In genomic region chr5:18216729-18217128, GRCh38 we compare ENCODE assay signal across 38 cellular contexts.
"Had no signal": no experiment of that assay in that cellular context is flagged by ENCODE, and none has a peak within 500 bp of the region (broad histone marks: within the 10 kb centered on the region; RNA-seq: fewer than 3 reads in every experiment).

No MANE protein-coding gene starts in this region.

- ATAC-seq: activated CD4-positive, CD25-positive, alpha-beta regulatory T cell treated with anti-CD3 and anti-CD28 coated beads, Interleukin-2, amount 50 U/mL, for 24 hours; body of pancreas; left cardiac atrium; left ventricle myocardium superior; naive thymus-derived CD4-positive, alpha-beta T cell; stimulated activated memory B cell treated with anti-CD40 and anti-IgM and Interleukin-4, amounts not matched to agents 10 μg/mL and 1 μg/mL and 100 μg/mL, for 72 hours; stimulated activated naive CD8-positive, alpha-beta T cell treated with anti-CD3 and anti-CD28 coated beads, Interleukin-15, amount 100 ng/mL, for 72 hours; upper lobe of right lung had no signal

- H3K36me3 ChIP-seq: adrenal gland, esophagus squamous epithelium, ovary, prostate gland, sigmoid colon, thyroid gland, upper lobe of right lung, WERI-Rb-1 had no signal

- H3K4me3 ChIP-seq: adrenal gland, body of pancreas, esophagus squamous epithelium, hepatocyte, ovary, prostate gland, sigmoid colon, thyroid gland, upper lobe of right lung had no signal

- H3K9me3 ChIP-seq: adrenal gland, body of pancreas, esophagus squamous epithelium, ovary, prostate gland, sigmoid colon, thyroid gland, upper lobe of right lung had no signal

- H3K27ac ChIP-seq: adrenal gland, body of pancreas, epithelial cell of prostate, esophagus squamous epithelium, hepatocyte, ovary, prostate gland, sigmoid colon, thyroid gland, upper lobe of right lung, WERI-Rb-1 had no signal

- H3K4me2 ChIP-seq: hepatocyte had no signal

- H3K79me2 ChIP-seq: hepatocyte had no signal

- FAIRE-seq: colon, endometrium, small intestine had no signal

- DNase-seq: activated CD4-positive, alpha-beta memory T cell treated with anti-CD3 and anti-CD28 coated beads for 36 hours; activated CD4-positive, alpha-beta T cell treated with anti-CD3 and anti-CD28 coated beads for 48 hours; activated CD8-positive, alpha-beta memory T cell treated with anti-CD3 and anti-CD28 coated beads, Interleukin-2, amount 50 U/mL, for 4 hours; activated effector memory CD4-positive, alpha-beta T cell treated with anti-CD3 and anti-CD28 coated beads, Interleukin-2, amount 50 U/mL, for 16 hours; activated naive CD4-positive, alpha-beta T cell treated with anti-CD3 and anti-CD28 coated beads for 36 hours; activated naive CD8-positive, alpha-beta T cell treated with anti-CD3 and anti-CD28 coated beads for 36 hours; activated T-cell treated with anti-CD3 and anti-CD28 coated beads, Interleukin-2, amount 50 U/mL, for 1 hour; adrenal gland; aorta; body of pancreas; dermis blood vessel endothelial cell; effector CD8-positive, alpha-beta T cell; esophagus squamous epithelium; foreskin melanocyte; glutamatergic neuron; islet precursor cell; left cardiac atrium; left ventricle myocardium superior; naive thymus-derived CD4-positive, alpha-beta T cell; ovary; retina; sigmoid colon; small intestine; stimulated activated CD4-positive, alpha-beta T cell treated with anti-CD3 and anti-CD28 coated beads, Interleukin-1b, Interleukin-23, amount 100 ng/mL, for 48 hours; stimulated activated CD4-positive, alpha-beta T cell treated with anti-CD3 and anti-CD28 coated beads, Interleukin-4, amount 100 ng/mL, for 4 hours; stimulated activated CD8-positive, alpha-beta memory T cell treated with anti-CD3 and anti-CD28 coated beads, Interleukin-4, amount 100 ng/mL, for 48 hours; stimulated activated naive CD8-positive, alpha-beta T cell treated with anti-CD3 and anti-CD28 coated beads, Interleukin-15, amount 100 ng/mL, for 72 hours; T-helper 9 cell; thyroid gland; upper lobe of right lung; WERI-Rb-1 had no signal

- H2AFZ ChIP-seq: hepatocyte had no signal

- H3K4me1 ChIP-seq: adrenal gland, body of pancreas, esophagus squamous epithelium, prostate gland, sigmoid colon, thyroid gland, upper lobe of right lung had no signal

- H3K27me3 ChIP-seq: adrenal gland, body of pancreas, esophagus squamous epithelium, hepatocyte, ovary, sigmoid colon, thyroid gland, upper lobe of right lung had no signal
